In the genomic region with DNA sequence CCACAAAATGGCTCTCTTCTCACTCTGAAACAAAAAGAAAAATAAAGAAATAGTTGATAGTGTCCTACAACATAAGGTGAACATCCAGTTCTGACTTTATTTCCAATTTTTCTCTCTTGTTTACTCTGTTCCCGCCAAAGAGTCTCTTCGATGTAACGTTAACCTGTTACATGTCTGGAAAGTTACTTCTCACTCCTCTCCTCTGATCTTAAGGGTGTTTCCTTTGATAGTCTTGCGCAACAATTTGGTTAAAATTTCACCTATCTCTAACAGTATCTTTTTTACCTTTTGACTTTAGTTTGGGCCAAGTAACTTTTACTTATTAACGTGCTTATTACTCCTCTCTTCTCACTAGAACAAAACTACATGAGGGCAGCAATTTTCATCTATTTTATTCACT, we compare ENCODE assay signal across 3 cellular contexts.
TF ChIP-seq lines count a peak whose summit lies in the region.

No MANE protein-coding gene starts in this region.

TF ChIP-seq in IMR-90, 13 proteins besides CTCF, POLR2A, EP300 and RAD21:
- TF ChIP-seq, protein P1, sequence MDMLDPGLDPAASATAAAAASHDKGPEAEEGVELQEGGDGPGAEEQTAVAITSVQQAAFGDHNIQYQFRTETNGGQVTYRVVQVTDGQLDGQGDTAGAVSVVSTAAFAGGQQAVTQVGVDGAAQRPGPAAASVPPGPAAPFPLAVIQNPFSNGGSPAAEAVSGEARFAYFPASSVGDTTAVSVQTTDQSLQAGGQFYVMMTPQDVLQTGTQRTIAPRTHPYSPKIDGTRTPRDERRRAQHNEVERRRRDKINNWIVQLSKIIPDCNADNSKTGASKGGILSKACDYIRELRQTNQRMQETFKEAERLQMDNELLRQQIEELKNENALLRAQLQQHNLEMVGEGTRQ (IDR thresholded peaks at IDR 0.05; ENCODE audit: low read depth, low read length), result no peak
- peak; percentile 93 for TF ChIP-seq CEBPB (IDR thresholded peaks at IDR 0.05; ENCODE audit: low read depth, low read length)
TF ChIP-seq in IMR-90: peak in this region for 1.

TF ChIP-seq in H1, 55 proteins besides CTCF, POLR2A, EP300 and RAD21:
- TF ChIP-seq CEBPB (IDR thresholded peaks at IDR 0.05; ENCODE audit: low read depth, low read length) (peak; percentile 98), NANOG (IDR thresholded peaks at IDR 0.05; ENCODE audit: insufficient read depth, low read depth, low read length, poor library complexity, severe bottlenecking) (no peak)

TF ChIP-seq in HepG2, 621 proteins besides CTCF, POLR2A, EP300 and RAD21:
- TF ChIP-seq ZNF232 (CRISPR knock-in tag; IDR thresholded peaks at IDR 0.05; ENCODE audit: borderline replicate concordance), result no peak
- TF ChIP-seq ZNF124 (CRISPR knock-in tag; IDR thresholded peaks at IDR 0.05), result no peak
- peak; percentile 85 for TF ChIP-seq CEBPB (IDR thresholded peaks at IDR 0.05; ENCODE audit: borderline replicate concordance, low read depth, low read length)
- TF ChIP-seq CEBPG (CRISPR knock-in tag; IDR thresholded peaks at IDR 0.05), result peak; percentile 66
- no peak for TF ChIP-seq NR2F1 (CRISPR knock-in tag; IDR thresholded peaks at IDR 0.05)
- no peak for TF ChIP-seq MED8 (CRISPR knock-in tag; IDR thresholded peaks at IDR 0.05; ENCODE audit: insufficient replicate concordance)
- no peak for TF ChIP-seq SNRNP70 (IDR thresholded peaks at IDR 0.05; ENCODE audit: low read depth, low read length)
- no peak for TF ChIP-seq PHF5A (CRISPR knock-in tag; IDR thresholded peaks at IDR 0.05; ENCODE audit: low read depth, unreplicated experiment)
- TF ChIP-seq SP4 (CRISPR knock-in tag; IDR thresholded peaks at IDR 0.05), result no peak
